ENCODE assay signal across 1 cellular context in the genomic region with DNA sequence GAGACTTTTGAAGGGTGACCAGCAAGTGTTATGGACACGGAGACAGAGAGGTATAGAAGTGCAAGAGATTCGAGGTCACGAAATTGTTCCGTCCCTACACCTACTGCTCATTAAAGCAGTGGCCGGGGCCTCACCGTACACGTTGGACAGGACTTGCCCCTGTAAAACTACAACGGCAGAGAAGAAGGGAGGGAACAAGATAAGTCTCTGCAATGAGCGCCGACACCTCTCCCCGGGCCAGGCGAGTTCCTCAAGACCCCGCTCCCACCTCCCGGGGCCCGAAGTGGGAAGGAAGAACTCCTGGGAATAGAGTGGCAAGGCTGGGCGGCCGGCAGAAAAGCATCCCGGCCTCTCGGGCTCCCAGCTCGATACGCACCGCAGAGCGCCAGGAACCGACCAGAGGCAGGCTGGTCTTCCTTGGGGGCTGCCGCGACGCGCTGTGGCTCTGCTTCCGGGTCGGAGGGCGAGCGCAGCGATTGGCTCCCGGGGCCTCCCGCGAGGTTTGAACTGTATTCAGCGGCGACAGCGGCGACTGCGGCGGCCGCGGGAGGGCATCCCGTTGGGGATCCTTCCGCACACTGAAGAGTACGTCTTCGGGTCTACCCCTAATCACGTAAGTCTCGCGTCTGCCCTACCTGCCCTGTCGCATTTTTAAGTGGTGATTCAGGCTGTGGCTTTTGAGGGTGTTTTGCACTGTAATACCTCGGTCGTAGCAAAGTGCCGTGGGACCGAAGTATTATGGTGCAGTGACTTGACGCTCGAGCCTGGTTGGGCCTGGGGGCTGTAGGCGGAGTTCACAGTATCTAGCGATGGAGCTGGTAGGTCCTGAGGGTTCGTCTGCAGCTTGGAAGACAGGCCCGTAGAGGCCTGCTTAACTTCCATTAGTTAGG.
TF ChIP-seq lines count a peak whose summit lies in the region.

A gene with protein sequence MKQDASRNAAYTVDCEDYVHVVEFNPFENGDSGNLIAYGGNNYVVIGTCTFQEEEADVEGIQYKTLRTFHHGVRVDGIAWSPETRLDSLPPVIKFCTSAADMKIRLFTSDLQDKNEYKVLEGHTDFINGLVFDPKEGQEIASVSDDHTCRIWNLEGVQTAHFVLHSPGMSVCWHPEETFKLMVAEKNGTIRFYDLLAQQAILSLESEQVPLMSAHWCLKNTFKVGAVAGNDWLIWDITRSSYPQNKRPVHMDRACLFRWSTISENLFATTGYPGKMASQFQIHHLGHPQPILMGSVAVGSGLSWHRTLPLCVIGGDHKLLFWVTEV (minus strand): TSS at position 441 of the 890 bp plus-strand sequence. CDS start 1,596 bp downstream, outside the sequence.
A gene with protein sequence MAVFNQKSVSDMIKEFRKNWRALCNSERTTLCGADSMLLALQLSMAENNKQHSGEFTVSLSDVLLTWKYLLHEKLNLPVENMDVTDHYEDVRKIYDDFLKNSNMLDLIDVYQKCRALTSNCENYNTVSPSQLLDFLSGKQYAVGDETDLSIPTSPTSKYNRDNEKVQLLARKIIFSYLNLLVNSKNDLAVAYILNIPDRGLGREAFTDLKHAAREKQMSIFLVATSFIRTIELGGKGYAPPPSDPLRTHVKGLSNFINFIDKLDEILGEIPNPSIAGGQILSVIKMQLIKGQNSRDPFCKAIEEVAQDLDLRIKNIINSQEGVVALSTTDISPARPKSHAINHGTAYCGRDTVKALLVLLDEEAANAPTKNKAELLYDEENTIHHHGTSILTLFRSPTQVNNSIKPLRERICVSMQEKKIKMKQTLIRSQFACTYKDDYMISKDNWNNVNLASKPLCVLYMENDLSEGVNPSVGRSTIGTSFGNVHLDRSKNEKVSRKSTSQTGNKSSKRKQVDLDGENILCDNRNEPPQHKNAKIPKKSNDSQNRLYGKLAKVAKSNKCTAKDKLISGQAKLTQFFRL (plus strand): TSS at position 510 of the 890 bp plus-strand sequence. CDS start 3,706 bp downstream, outside the sequence.

TF ChIP-seq in HepG2, 621 proteins besides CTCF, POLR2A, EP300 and RAD21 (continued from another document and continues in another):
- TF ChIP-seq, protein P1, sequence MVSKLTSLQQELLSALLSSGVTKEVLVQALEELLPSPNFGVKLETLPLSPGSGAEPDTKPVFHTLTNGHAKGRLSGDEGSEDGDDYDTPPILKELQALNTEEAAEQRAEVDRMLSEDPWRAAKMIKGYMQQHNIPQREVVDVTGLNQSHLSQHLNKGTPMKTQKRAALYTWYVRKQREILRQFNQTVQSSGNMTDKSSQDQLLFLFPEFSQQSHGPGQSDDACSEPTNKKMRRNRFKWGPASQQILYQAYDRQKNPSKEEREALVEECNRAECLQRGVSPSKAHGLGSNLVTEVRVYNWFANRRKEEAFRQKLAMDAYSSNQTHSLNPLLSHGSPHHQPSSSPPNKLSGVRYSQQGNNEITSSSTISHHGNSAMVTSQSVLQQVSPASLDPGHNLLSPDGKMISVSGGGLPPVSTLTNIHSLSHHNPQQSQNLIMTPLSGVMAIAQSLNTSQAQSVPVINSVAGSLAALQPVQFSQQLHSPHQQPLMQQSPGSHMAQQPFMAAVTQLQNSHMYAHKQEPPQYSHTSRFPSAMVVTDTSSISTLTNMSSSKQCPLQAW (CRISPR knock-in tag; IDR thresholded peaks at IDR 0.05) = peak; percentile 78
- TF ChIP-seq ZBTB1 (CRISPR knock-in tag; IDR thresholded peaks at IDR 0.05; ENCODE audit: borderline replicate concordance) (no peak), NFIB (CRISPR knock-in tag; IDR thresholded peaks at IDR 0.05; ENCODE audit: borderline replicate concordance) (no peak), ZNF781 (CRISPR knock-in tag; IDR thresholded peaks at IDR 0.05; ENCODE audit: borderline replicate concordance, not compliant biosample characterization) (peak; percentile 92), FOXK1 (CRISPR knock-in tag; IDR thresholded peaks at IDR 0.05; ENCODE audit: borderline replicate concordance, low read depth) (peak; percentile 82; the same call in 1 of the 2 replicates), SPEN (CRISPR knock-in tag; IDR thresholded peaks at IDR 0.05; ENCODE audit: low read depth) (peak; percentile 74; the same call in 1 of the 2 replicates), CCDC6 (CRISPR knock-in tag; IDR thresholded peaks at IDR 0.05) (peak; percentile 81), PCBP2 (optimal IDR thresholded peaks at IDR 0.05; ENCODE audit: low read depth, low read length, poor library complexity, severe bottlenecking) (no peak), LCORL (IDR thresholded peaks at IDR 0.05) (no peak), LCORL (CRISPR knock-in tag; IDR thresholded peaks at IDR 0.05) (peak; percentile 37; the same call in 1 of the 2 replicates), CEBPB (IDR thresholded peaks at IDR 0.05; ENCODE audit: borderline replicate concordance, low read depth, low read length) (no peak), ZNF143 (CRISPR knock-in tag; IDR thresholded peaks at IDR 0.05) (peak; percentile 70; the same call in 1 of the 2 replicates), ZNF710 (CRISPR knock-in tag; IDR thresholded peaks at IDR 0.05; ENCODE audit: borderline replicate concordance) (no peak), ZNF335 (CRISPR knock-in tag; IDR thresholded peaks at IDR 0.05) (peak; percentile 26; the same call in 1 of the 2 replicates), FOXP1 (IDR thresholded peaks at IDR 0.05) (no peak), FOXP1 (CRISPR knock-in tag; IDR thresholded peaks at IDR 0.05) (no peak), ZSCAN31 (CRISPR knock-in tag; IDR thresholded peaks at IDR 0.05; ENCODE audit: low read depth) (peak; percentile 99), ZNF766 (CRISPR knock-in tag; IDR thresholded peaks at IDR 0.05; ENCODE audit: borderline replicate concordance) (0 out of 2 replicates have a peak, but pooled peaks have one; percentile 33), GABPB1 (CRISPR knock-in tag; IDR thresholded peaks at IDR 0.05) (peak; percentile 100), ZNF326 (CRISPR knock-in tag; IDR thresholded peaks at IDR 0.05; ENCODE audit: borderline replicate concordance) (no peak), ZNF205 (CRISPR knock-in tag; IDR thresholded peaks at IDR 0.05) (peak; percentile 62; the same call in 1 of the 2 replicates), ZNF569 (CRISPR knock-in tag; IDR thresholded peaks at IDR 0.05; ENCODE audit: borderline replicate concordance) (no peak), ZNF691 (CRISPR knock-in tag; IDR thresholded peaks at IDR 0.05; ENCODE audit: borderline replicate concordance, low read depth) (peak; percentile 67; the same call in 1 of the 2 replicates)
- TF ChIP-seq, protein P2, sequence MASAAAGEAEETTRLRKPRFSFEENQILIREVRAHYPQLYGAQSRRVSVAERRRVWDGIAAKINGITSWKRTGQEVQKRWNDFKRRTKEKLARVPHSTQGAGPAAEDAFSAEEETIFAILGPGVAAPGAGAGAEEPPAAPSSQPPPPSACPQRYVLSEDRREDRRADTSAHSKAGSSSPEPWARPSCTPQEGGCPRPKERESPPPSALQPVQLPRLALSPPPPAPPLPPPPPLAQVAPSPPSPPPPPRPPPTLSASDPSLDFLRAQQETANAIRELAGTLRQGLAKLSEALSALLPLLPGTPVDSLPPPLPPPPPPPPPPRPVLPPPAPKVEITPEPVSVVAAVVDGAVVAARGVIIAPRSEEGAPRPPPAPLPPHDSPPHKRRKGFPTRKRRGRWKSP (CRISPR knock-in tag; IDR thresholded peaks at IDR 0.05) = peak; percentile 48; the same call in 1 of the 2 replicates
- TF ChIP-seq, protein P3, sequence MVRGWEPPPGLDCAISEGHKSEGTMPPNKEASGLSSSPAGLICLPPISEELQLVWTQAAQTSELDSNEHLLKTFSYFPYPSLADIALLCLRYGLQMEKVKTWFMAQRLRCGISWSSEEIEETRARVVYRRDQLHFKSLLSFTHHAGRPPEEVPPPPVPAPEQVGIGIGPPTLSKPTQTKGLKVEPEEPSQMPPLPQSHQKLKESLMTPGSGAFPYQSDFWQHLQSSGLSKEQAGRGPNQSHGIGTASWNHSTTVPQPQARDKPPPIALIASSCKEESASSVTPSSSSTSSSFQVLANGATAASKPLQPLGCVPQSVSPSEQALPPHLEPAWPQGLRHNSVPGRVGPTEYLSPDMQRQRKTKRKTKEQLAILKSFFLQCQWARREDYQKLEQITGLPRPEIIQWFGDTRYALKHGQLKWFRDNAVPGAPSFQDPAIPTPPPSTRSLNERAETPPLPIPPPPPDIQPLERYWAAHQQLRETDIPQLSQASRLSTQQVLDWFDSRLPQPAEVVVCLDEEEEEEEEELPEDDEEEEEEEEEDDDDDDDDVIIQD (CRISPR knock-in tag; IDR thresholded peaks at IDR 0.05; ENCODE audit: low read depth) = no peak; the same call in 1 of the 2 replicates
- TF ChIP-seq, protein P4, sequence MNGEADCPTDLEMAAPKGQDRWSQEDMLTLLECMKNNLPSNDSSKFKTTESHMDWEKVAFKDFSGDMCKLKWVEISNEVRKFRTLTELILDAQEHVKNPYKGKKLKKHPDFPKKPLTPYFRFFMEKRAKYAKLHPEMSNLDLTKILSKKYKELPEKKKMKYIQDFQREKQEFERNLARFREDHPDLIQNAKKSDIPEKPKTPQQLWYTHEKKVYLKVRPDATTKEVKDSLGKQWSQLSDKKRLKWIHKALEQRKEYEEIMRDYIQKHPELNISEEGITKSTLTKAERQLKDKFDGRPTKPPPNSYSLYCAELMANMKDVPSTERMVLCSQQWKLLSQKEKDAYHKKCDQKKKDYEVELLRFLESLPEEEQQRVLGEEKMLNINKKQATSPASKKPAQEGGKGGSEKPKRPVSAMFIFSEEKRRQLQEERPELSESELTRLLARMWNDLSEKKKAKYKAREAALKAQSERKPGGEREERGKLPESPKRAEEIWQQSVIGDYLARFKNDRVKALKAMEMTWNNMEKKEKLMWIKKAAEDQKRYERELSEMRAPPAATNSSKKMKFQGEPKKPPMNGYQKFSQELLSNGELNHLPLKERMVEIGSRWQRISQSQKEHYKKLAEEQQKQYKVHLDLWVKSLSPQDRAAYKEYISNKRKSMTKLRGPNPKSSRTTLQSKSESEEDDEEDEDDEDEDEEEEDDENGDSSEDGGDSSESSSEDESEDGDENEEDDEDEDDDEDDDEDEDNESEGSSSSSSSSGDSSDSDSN (CRISPR knock-in tag; IDR thresholded peaks at IDR 0.05) = peak; percentile 64; the same call in 1 of the 2 replicates
- TF ChIP-seq, protein P5, sequence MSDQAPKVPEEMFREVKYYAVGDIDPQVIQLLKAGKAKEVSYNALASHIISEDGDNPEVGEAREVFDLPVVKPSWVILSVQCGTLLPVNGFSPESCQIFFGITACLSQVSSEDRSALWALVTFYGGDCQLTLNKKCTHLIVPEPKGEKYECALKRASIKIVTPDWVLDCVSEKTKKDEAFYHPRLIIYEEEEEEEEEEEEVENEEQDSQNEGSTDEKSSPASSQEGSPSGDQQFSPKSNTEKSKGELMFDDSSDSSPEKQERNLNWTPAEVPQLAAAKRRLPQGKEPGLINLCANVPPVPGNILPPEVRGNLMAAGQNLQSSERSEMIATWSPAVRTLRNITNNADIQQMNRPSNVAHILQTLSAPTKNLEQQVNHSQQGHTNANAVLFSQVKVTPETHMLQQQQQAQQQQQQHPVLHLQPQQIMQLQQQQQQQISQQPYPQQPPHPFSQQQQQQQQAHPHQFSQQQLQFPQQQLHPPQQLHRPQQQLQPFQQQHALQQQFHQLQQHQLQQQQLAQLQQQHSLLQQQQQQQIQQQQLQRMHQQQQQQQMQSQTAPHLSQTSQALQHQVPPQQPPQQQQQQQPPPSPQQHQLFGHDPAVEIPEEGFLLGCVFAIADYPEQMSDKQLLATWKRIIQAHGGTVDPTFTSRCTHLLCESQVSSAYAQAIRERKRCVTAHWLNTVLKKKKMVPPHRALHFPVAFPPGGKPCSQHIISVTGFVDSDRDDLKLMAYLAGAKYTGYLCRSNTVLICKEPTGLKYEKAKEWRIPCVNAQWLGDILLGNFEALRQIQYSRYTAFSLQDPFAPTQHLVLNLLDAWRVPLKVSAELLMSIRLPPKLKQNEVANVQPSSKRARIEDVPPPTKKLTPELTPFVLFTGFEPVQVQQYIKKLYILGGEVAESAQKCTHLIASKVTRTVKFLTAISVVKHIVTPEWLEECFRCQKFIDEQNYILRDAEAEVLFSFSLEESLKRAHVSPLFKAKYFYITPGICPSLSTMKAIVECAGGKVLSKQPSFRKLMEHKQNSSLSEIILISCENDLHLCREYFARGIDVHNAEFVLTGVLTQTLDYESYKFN (CRISPR knock-in tag; conservative IDR thresholded peaks at IDR 0.05) = no peak
- TF ChIP-seq, protein P6, sequence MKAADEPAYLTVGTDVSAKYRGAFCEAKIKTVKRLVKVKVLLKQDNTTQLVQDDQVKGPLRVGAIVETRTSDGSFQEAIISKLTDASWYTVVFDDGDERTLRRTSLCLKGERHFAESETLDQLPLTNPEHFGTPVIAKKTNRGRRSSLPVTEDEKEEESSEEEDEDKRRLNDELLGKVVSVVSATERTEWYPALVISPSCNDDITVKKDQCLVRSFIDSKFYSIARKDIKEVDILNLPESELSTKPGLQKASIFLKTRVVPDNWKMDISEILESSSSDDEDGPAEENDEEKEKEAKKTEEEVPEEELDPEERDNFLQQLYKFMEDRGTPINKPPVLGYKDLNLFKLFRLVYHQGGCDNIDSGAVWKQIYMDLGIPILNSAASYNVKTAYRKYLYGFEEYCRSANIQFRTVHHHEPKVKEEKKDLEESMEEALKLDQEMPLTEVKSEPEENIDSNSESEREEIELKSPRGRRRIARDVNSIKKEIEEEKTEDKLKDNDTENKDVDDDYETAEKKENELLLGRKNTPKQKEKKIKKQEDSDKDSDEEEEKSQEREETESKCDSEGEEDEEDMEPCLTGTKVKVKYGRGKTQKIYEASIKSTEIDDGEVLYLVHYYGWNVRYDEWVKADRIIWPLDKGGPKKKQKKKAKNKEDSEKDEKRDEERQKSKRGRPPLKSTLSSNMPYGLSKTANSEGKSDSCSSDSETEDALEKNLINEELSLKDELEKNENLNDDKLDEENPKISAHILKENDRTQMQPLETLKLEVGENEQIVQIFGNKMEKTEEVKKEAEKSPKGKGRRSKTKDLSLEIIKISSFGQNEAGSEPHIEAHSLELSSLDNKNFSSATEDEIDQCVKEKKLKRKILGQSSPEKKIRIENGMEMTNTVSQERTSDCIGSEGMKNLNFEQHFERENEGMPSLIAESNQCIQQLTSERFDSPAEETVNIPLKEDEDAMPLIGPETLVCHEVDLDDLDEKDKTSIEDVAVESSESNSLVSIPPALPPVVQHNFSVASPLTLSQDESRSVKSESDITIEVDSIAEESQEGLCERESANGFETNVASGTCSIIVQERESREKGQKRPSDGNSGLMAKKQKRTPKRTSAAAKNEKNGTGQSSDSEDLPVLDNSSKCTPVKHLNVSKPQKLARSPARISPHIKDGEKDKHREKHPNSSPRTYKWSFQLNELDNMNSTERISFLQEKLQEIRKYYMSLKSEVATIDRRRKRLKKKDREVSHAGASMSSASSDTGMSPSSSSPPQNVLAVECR (CRISPR knock-in tag; IDR thresholded peaks at IDR 0.05; ENCODE audit: borderline replicate concordance) = peak; percentile 100
